ENCODE assay signal across 29 cellular contexts in genomic region chr1:228754646-228755268, GRCh38.
"Had no signal": no experiment of that assay in that cellular context is flagged by ENCODE, and none has a peak within 500 bp of the region (broad histone marks: within the 10 kb centered on the region; RNA-seq: fewer than 3 reads in every experiment).

No MANE protein-coding gene starts in this region.

- H3K4me1 ChIP-seq: adrenal gland, breast epithelium, colonic mucosa had no signal

- FAIRE-seq: frontal cortex had no signal

- ATAC-seq: activated naive CD8-positive, alpha-beta T cell treated with anti-CD3 and anti-CD28 coated beads, Interleukin-2, amount 50 U/mL, for 24 hours; esophagus mucosa; WTC11 had no signal

- H3K27ac ChIP-seq: adrenal gland, ascending aorta, breast epithelium, cardiac muscle cell, colonic mucosa, dorsolateral prefrontal cortex had no signal

- DNase-seq: activated CD4-positive, alpha-beta memory T cell treated with anti-CD3 and anti-CD28 coated beads, Interleukin-2, amount 10 ng/mL, durations not matched to agents 7 days and 5 days; activated CD4-positive, alpha-beta T cell treated with anti-CD3 and anti-CD28 coated beads for 1 hour; activated CD4-positive, alpha-beta T cell treated with anti-CD3 and anti-CD28 coated beads for 4 hours; activated CD4-positive, alpha-beta T cell treated with anti-CD3 and anti-CD28 coated beads, Interleukin-2, amount 10 ng/mL, durations not matched to agents 7 days and 5 days; activated CD4-positive, alpha-beta T cell treated with anti-CD3 and anti-CD28 coated beads, Interleukin-2, amount 50 U/mL, for 4 hours; activated CD8-positive, alpha-beta memory T cell treated with anti-CD3 and anti-CD28 coated beads, Interleukin-2, amount 50 U/mL, for 4 hours; activated effector memory CD4-positive, alpha-beta T cell treated with anti-CD3 and anti-CD28 coated beads, Interleukin-2, amount 50 U/mL, for 16 hours; activated naive CD4-positive, alpha-beta T cell treated with anti-CD3 and anti-CD28 coated beads for 36 hours; activated naive CD8-positive, alpha-beta T cell treated with anti-CD3 and anti-CD28 coated beads for 36 hours; activated naive CD8-positive, alpha-beta T cell treated with anti-CD3 and anti-CD28 coated beads, Interleukin-2, amount 50 U/mL, for 24 hours; activated T-cell treated with anti-CD3 and anti-CD28 coated beads, Interleukin-2, amount 50 U/mL, for 1 hour; activated T-cell treated with anti-CD3 and anti-CD28 coated beads, Interleukin-2, amount 50 U/mL, for 48 hours; adrenal gland; central memory CD4-positive, alpha-beta T cell; cerebellar nuclear complex; colonic mucosa; dorsolateral prefrontal cortex; effector memory CD4-positive, alpha-beta T cell; endodermal cell; foreskin fibroblast; head of caudate nucleus; hippocampal formation; T-helper 2 cell had no signal

- H3K36me3 ChIP-seq: adrenal gland, ascending aorta, breast epithelium, cardiac muscle cell, colonic mucosa had no signal

- H3K9me3 ChIP-seq: adrenal gland, ascending aorta, breast epithelium, colonic mucosa had no signal

- H3K4me3 ChIP-seq: adrenal gland, ascending aorta, breast epithelium, cardiac muscle cell, colonic mucosa, dorsolateral prefrontal cortex had no signal

- H3K27me3 ChIP-seq: adrenal gland, ascending aorta, breast epithelium, colonic mucosa had no signal
